In the genomic region with DNA sequence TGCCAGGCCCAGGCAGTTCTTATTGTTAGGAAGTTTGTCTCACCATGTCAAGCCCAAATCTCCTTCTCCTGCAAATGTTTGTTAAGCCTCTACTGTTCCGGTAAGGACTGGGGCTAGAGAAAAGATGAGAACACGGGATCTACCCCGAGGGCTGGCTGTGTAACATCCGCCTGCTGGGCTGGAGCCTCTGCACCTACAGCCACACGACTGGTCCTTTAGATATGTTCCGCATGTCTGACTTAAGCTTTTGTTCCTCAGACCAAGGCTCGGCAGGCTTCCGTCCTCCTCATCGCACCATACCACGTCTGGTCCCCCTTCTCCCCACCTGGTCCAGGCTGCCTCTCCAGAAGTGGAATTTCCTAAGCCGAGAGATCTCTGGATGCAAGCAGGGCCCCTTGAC, we compare ENCODE assay signal across 1 cellular context.
TF ChIP-seq lines count a peak whose summit lies in the region.

No MANE protein-coding gene starts in this region.

TF ChIP-seq in GM23338, 12 proteins besides CTCF, POLR2A, EP300 and RAD21 (continued from another document):
- TF ChIP-seq, protein P1, sequence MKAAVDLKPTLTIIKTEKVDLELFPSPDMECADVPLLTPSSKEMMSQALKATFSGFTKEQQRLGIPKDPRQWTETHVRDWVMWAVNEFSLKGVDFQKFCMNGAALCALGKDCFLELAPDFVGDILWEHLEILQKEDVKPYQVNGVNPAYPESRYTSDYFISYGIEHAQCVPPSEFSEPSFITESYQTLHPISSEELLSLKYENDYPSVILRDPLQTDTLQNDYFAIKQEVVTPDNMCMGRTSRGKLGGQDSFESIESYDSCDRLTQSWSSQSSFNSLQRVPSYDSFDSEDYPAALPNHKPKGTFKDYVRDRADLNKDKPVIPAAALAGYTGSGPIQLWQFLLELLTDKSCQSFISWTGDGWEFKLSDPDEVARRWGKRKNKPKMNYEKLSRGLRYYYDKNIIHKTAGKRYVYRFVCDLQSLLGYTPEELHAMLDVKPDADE (IDR thresholded peaks at IDR 0.05): no peak
- TF ChIP-seq EZH2 (IDR thresholded peaks at IDR 0.05; ENCODE audit: low read depth, unreplicated experiment): no peak
- TF ChIP-seq JUNB (IDR thresholded peaks at IDR 0.05; ENCODE audit: unreplicated experiment): no peak
- no peak for TF ChIP-seq EZH2phosphoT487 (IDR thresholded peaks at IDR 0.05; ENCODE audit: unreplicated experiment)
- TF ChIP-seq, protein P2, sequence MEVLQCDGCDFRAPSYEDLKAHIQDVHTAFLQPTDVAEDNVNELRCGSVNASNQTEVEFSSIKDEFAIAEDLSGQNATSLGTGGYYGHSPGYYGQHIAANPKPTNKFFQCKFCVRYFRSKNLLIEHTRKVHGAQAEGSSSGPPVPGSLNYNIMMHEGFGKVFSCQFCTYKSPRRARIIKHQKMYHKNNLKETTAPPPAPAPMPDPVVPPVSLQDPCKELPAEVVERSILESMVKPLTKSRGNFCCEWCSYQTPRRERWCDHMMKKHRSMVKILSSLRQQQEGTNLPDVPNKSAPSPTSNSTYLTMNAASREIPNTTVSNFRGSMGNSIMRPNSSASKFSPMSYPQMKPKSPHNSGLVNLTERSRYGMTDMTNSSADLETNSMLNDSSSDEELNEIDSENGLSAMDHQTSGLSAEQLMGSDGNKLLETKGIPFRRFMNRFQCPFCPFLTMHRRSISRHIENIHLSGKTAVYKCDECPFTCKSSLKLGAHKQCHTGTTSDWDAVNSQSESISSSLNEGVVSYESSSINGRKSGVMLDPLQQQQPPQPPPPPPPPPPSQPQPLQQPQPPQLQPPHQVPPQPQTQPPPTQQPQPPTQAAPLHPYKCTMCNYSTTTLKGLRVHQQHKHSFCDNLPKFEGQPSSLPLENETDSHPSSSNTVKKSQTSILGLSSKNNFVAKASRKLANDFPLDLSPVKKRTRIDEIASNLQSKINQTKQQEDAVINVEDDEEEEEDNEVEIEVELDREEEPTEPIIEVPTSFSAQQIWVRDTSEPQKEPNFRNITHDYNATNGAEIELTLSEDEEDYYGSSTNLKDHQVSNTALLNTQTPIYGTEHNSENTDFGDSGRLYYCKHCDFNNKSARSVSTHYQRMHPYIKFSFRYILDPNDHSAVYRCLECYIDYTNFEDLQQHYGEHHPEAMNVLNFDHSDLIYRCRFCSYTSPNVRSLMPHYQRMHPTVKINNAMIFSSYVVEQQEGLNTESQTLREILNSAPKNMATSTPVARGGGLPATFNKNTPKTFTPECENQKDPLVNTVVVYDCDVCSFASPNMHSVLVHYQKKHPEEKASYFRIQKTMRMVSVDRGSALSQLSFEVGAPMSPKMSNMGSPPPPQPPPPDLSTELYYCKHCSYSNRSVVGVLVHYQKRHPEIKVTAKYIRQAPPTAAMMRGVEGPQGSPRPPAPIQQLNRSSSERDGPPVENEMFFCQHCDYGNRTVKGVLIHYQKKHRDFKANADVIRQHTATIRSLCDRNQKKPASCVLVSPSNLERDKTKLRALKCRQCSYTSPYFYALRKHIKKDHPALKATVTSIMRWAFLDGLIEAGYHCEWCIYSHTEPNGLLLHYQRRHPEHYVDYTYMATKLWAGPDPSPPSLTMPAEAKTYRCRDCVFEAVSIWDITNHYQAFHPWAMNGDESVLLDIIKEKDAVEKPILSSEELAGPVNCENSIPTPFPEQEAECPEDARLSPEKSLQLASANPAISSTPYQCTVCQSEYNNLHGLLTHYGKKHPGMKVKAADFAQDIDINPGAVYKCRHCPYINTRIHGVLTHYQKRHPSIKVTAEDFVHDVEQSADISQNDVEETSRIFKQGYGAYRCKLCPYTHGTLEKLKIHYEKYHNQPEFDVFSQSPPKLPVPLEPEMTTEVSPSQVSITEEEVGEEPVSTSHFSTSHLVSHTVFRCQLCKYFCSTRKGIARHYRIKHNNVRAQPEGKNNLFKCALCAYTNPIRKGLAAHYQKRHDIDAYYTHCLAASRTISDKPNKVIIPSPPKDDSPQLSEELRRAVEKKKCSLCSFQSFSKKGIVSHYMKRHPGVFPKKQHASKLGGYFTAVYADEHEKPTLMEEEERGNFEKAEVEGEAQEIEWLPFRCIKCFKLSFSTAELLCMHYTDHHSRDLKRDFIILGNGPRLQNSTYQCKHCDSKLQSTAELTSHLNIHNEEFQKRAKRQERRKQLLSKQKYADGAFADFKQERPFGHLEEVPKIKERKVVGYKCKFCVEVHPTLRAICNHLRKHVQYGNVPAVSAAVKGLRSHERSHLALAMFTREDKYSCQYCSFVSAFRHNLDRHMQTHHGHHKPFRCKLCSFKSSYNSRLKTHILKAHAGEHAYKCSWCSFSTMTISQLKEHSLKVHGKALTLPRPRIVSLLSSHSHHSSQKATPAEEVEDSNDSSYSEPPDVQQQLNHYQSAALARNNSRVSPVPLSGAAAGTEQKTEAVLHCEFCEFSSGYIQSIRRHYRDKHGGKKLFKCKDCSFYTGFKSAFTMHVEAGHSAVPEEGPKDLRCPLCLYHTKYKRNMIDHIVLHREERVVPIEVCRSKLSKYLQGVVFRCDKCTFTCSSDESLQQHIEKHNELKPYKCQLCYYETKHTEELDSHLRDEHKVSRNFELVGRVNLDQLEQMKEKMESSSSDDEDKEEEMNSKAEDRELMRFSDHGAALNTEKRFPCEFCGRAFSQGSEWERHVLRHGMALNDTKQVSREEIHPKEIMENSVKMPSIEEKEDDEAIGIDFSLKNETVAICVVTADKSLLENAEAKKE (CRISPR knock-in tag; IDR thresholded peaks at IDR 0.05): no peak
TF ChIP-seq in GM23338: peak in this region for 0.
